ENCODE assay signal across 1 cellular context in the genomic region with DNA sequence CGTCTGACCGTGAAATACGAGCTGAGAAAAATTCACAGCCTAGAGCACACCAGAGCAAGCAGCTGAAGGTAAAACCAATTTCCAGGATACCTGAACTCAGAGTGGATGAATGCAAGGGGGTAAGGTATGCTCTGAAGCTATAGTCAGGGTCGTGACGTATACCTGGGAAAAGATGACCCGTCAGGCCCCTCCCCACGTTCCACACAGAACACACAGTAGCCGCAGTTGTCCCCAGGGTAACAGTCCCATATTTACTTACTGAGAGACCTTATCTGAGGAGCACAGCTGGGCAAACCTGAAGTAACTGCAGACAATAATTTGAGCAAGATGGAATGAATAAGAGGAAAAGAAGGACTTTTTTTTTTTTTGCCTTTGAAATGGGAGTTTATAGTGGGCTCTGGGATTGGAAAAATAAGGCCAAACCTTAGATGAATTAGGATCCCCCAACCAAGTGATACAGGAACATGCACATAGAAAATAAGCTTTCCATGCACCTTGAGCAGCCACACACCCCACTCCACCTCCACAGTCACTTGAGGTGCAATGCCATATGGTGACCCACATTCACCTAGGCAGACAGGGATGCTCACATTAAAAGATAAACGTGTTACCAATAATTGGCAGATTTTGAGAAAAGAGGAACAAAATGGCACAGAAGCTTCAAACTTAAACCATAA.
A peak's percentile ranks its signal among the peaks of the same experiment; 100 is the strongest.
TF ChIP-seq lines count a peak whose summit lies in the region.

No MANE protein-coding gene starts in this region.

TF ChIP-seq in K562, 482 proteins besides CTCF, POLR2A, EP300 and RAD21 (continued from another document and continues in another):
- TF ChIP-seq, protein P1, sequence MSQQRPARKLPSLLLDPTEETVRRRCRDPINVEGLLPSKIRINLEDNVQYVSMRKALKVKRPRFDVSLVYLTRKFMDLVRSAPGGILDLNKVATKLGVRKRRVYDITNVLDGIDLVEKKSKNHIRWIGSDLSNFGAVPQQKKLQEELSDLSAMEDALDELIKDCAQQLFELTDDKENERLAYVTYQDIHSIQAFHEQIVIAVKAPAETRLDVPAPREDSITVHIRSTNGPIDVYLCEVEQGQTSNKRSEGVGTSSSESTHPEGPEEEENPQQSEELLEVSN (IDR thresholded peaks at IDR 0.05; ENCODE audit: borderline replicate concordance in 1 of 2, extremely low read depth in 1 of 2, insufficient read depth in 1 of 2, insufficient read length in 1 of 2, low read depth in 1 of 2, low read length in 1 of 2, poor library complexity in 1 of 2, severe bottlenecking in 1 of 2): no peak
- TF ChIP-seq PURB (CRISPR knock-in tag; IDR thresholded peaks at IDR 0.05; ENCODE audit: low read depth): no peak
- no peak for TF ChIP-seq ZNF134 (CRISPR knock-in tag; conservative IDR thresholded peaks at IDR 0.05)
- TF ChIP-seq CSDE1 (IDR thresholded peaks at IDR 0.05): no peak
- TF ChIP-seq ZNF561 (CRISPR knock-in tag; conservative IDR thresholded peaks at IDR 0.05): no peak
- TF ChIP-seq ZNF551 (CRISPR knock-in tag; IDR thresholded peaks at IDR 0.05): no peak
- no peak for TF ChIP-seq SMAD2 (IDR thresholded peaks at IDR 0.05; ENCODE audit: low read depth, low read length)
- TF ChIP-seq PRMT5 (CRISPR knock-in tag; IDR thresholded peaks at IDR 0.05): no peak
- no peak for TF ChIP-seq NELFE (IDR thresholded peaks at IDR 0.05; ENCODE audit: insufficient read depth, insufficient read length)
- TF ChIP-seq, protein P2, sequence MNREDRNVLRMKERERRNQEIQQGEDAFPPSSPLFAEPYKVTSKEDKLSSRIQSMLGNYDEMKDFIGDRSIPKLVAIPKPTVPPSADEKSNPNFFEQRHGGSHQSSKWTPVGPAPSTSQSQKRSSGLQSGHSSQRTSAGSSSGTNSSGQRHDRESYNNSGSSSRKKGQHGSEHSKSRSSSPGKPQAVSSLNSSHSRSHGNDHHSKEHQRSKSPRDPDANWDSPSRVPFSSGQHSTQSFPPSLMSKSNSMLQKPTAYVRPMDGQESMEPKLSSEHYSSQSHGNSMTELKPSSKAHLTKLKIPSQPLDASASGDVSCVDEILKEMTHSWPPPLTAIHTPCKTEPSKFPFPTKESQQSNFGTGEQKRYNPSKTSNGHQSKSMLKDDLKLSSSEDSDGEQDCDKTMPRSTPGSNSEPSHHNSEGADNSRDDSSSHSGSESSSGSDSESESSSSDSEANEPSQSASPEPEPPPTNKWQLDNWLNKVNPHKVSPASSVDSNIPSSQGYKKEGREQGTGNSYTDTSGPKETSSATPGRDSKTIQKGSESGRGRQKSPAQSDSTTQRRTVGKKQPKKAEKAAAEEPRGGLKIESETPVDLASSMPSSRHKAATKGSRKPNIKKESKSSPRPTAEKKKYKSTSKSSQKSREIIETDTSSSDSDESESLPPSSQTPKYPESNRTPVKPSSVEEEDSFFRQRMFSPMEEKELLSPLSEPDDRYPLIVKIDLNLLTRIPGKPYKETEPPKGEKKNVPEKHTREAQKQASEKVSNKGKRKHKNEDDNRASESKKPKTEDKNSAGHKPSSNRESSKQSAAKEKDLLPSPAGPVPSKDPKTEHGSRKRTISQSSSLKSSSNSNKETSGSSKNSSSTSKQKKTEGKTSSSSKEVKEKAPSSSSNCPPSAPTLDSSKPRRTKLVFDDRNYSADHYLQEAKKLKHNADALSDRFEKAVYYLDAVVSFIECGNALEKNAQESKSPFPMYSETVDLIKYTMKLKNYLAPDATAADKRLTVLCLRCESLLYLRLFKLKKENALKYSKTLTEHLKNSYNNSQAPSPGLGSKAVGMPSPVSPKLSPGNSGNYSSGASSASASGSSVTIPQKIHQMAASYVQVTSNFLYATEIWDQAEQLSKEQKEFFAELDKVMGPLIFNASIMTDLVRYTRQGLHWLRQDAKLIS (CRISPR knock-in tag; IDR thresholded peaks at IDR 0.05): no peak
- TF ChIP-seq RBM15 (IDR thresholded peaks at IDR 0.05; ENCODE audit: insufficient read depth, low read length): no peak
- TF ChIP-seq RHOXF2B (CRISPR knock-in tag; conservative IDR thresholded peaks at IDR 0.05): no peak
- TF ChIP-seq CEBPG (CRISPR knock-in tag; IDR thresholded peaks at IDR 0.05): no peak
- TF ChIP-seq CEBPG (tag; conservative IDR thresholded peaks at IDR 0.05 in 1 of 2, IDR thresholded peaks at IDR 0.05 in 1 of 2): no peak
- no peak for TF ChIP-seq BRF1 (IDR thresholded peaks at IDR 0.05; ENCODE audit: borderline replicate concordance, extremely low read depth, insufficient read length)
- no peak for TF ChIP-seq POLR3G (IDR thresholded peaks at IDR 0.05; ENCODE audit: extremely low read depth, insufficient read length, insufficient replicate concordance)
- TF ChIP-seq, protein P3, sequence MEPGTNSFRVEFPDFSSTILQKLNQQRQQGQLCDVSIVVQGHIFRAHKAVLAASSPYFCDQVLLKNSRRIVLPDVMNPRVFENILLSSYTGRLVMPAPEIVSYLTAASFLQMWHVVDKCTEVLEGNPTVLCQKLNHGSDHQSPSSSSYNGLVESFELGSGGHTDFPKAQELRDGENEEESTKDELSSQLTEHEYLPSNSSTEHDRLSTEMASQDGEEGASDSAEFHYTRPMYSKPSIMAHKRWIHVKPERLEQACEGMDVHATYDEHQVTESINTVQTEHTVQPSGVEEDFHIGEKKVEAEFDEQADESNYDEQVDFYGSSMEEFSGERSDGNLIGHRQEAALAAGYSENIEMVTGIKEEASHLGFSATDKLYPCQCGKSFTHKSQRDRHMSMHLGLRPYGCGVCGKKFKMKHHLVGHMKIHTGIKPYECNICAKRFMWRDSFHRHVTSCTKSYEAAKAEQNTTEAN (CRISPR knock-in tag; IDR thresholded peaks at IDR 0.05): no peak
- TF ChIP-seq LARP7 (IDR thresholded peaks at IDR 0.05): no peak
- TF ChIP-seq, protein P4, sequence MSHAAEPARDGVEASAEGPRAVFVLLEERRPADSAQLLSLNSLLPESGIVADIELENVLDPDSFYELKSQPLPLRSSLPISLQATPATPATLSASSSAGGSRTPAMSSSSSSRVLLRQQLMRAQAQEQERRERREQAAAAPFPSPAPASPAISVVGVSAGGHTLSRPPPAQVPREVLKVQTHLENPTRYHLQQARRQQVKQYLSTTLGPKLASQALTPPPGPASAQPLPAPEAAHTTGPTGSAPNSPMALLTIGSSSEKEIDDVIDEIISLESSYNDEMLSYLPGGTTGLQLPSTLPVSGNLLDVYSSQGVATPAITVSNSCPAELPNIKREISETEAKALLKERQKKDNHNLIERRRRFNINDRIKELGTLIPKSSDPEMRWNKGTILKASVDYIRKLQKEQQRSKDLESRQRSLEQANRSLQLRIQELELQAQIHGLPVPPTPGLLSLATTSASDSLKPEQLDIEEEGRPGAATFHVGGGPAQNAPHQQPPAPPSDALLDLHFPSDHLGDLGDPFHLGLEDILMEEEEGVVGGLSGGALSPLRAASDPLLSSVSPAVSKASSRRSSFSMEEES (CRISPR knock-in tag; IDR thresholded peaks at IDR 0.05): no peak
- no peak for TF ChIP-seq XRCC3 (IDR thresholded peaks at IDR 0.05)
- no peak for TF ChIP-seq NCOA2 (IDR thresholded peaks at IDR 0.05; ENCODE audit: partially characterized antibody in 2 of 2)
- no peak for TF ChIP-seq EGR1 (conservative IDR thresholded peaks at IDR 0.05)
- no peak for TF ChIP-seq HSF4 (CRISPR knock-in tag; IDR thresholded peaks at IDR 0.05; ENCODE audit: borderline replicate concordance)
- TF ChIP-seq, protein P5, sequence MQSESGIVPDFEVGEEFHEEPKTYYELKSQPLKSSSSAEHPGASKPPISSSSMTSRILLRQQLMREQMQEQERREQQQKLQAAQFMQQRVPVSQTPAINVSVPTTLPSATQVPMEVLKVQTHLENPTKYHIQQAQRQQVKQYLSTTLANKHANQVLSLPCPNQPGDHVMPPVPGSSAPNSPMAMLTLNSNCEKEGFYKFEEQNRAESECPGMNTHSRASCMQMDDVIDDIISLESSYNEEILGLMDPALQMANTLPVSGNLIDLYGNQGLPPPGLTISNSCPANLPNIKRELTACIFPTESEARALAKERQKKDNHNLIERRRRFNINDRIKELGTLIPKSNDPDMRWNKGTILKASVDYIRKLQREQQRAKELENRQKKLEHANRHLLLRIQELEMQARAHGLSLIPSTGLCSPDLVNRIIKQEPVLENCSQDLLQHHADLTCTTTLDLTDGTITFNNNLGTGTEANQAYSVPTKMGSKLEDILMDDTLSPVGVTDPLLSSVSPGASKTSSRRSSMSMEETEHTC (IDR thresholded peaks at IDR 0.05): no peak
- no peak for TF ChIP-seq TCF7 (IDR thresholded peaks at IDR 0.05; ENCODE audit: borderline replicate concordance)
- no peak for TF ChIP-seq ZNF785 (CRISPR knock-in tag; IDR thresholded peaks at IDR 0.05)
- TF ChIP-seq, protein P6, sequence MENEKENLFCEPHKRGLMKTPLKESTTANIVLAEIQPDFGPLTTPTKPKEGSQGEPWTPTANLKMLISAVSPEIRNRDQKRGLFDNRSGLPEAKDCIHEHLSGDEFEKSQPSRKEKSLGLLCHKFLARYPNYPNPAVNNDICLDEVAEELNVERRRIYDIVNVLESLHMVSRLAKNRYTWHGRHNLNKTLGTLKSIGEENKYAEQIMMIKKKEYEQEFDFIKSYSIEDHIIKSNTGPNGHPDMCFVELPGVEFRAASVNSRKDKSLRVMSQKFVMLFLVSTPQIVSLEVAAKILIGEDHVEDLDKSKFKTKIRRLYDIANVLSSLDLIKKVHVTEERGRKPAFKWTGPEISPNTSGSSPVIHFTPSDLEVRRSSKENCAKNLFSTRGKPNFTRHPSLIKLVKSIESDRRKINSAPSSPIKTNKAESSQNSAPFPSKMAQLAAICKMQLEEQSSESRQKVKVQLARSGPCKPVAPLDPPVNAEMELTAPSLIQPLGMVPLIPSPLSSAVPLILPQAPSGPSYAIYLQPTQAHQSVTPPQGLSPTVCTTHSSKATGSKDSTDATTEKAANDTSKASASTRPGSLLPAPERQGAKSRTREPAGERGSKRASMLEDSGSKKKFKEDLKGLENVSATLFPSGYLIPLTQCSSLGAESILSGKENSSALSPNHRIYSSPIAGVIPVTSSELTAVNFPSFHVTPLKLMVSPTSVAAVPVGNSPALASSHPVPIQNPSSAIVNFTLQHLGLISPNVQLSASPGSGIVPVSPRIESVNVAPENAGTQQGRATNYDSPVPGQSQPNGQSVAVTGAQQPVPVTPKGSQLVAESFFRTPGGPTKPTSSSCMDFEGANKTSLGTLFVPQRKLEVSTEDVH (IDR thresholded peaks at IDR 0.05; ENCODE audit: low read depth, partially characterized antibody): no peak
- TF ChIP-seq, protein P7, sequence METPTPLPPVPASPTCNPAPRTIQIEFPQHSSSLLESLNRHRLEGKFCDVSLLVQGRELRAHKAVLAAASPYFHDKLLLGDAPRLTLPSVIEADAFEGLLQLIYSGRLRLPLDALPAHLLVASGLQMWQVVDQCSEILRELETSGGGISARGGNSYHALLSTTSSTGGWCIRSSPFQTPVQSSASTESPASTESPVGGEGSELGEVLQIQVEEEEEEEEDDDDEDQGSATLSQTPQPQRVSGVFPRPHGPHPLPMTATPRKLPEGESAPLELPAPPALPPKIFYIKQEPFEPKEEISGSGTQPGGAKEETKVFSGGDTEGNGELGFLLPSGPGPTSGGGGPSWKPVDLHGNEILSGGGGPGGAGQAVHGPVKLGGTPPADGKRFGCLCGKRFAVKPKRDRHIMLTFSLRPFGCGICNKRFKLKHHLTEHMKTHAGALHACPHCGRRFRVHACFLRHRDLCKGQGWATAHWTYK (CRISPR knock-in tag; IDR thresholded peaks at IDR 0.05): 0 out of 2 replicates have a peak, but pooled peaks have one; percentile 39
- TF ChIP-seq U2AF2 (optimal IDR thresholded peaks at IDR 0.05; ENCODE audit: low read depth, low read length): no peak
- TF ChIP-seq KLF1 (tag; IDR thresholded peaks at IDR 0.05): no peak
- TF ChIP-seq ZNF239 (CRISPR knock-in tag; IDR thresholded peaks at IDR 0.05): no peak
- TF ChIP-seq LEF1 (IDR thresholded peaks at IDR 0.05): peak; percentile 90
- no peak for TF ChIP-seq FUS (optimal IDR thresholded peaks at IDR 0.05; ENCODE audit: low read depth, low read length)
- TF ChIP-seq, protein P8, sequence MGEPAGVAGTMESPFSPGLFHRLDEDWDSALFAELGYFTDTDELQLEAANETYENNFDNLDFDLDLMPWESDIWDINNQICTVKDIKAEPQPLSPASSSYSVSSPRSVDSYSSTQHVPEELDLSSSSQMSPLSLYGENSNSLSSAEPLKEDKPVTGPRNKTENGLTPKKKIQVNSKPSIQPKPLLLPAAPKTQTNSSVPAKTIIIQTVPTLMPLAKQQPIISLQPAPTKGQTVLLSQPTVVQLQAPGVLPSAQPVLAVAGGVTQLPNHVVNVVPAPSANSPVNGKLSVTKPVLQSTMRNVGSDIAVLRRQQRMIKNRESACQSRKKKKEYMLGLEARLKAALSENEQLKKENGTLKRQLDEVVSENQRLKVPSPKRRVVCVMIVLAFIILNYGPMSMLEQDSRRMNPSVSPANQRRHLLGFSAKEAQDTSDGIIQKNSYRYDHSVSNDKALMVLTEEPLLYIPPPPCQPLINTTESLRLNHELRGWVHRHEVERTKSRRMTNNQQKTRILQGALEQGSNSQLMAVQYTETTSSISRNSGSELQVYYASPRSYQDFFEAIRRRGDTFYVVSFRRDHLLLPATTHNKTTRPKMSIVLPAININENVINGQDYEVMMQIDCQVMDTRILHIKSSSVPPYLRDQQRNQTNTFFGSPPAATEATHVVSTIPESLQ (CRISPR knock-in tag; IDR thresholded peaks at IDR 0.05): no peak
- 0 out of 3 replicates have a peak, but pooled peaks of 1 of the 2 experiments have one; percentile 47 for TF ChIP-seq CBX3 (IDR thresholded peaks at IDR 0.05; ENCODE audit: borderline replicate concordance in 1 of 2, low read length in 2 of 2)
- TF ChIP-seq RBM22 (IDR thresholded peaks at IDR 0.05; ENCODE audit: low read depth, low read length, poor library complexity, severe bottlenecking): no peak
- TF ChIP-seq RUNX1 (IDR thresholded peaks at IDR 0.05; ENCODE audit: low read depth): no peak
- no peak for TF ChIP-seq ZNF717 (CRISPR knock-in tag; IDR thresholded peaks at IDR 0.05)
- no peak for TF ChIP-seq LCOR (CRISPR knock-in tag; IDR thresholded peaks at IDR 0.05)
- TF ChIP-seq, protein P9, sequence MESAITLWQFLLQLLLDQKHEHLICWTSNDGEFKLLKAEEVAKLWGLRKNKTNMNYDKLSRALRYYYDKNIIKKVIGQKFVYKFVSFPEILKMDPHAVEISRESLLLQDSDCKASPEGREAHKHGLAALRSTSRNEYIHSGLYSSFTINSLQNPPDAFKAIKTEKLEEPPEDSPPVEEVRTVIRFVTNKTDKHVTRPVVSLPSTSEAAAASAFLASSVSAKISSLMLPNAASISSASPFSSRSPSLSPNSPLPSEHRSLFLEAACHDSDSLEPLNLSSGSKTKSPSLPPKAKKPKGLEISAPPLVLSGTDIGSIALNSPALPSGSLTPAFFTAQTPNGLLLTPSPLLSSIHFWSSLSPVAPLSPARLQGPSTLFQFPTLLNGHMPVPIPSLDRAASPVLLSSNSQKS (CRISPR knock-in tag; IDR thresholded peaks at IDR 0.05): no peak
- TF ChIP-seq GATA2 (CRISPR knock-in tag; IDR thresholded peaks at IDR 0.05): peak; percentile 88
- peak; percentile 45 to 47; a peak in 2 of 4 replicates for TF ChIP-seq MAZ (CRISPR knock-in tag; conservative IDR thresholded peaks at IDR 0.05 in 1 of 2, IDR thresholded peaks at IDR 0.05 in 1 of 2)
- TF ChIP-seq, protein P10, sequence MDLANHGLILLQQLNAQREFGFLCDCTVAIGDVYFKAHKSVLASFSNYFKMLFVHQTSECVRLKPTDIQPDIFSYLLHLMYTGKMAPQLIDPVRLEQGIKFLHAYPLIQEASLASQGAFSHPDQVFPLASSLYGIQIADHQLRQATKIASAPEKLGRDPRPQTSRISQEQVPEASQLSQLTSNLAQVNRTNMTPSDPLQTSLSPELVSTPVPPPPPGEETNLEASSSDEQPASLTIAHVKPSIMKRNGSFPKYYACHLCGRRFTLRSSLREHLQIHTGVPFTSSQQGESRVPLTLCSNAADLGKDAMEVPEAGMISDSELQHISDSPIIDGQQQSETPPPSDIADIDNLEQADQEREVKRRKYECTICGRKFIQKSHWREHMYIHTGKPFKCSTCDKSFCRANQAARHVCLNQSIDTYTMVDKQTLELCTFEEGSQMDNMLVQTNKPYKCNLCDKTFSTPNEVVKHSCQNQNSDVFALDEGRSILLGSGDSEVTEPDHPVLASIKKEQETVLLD (IDR thresholded peaks at IDR 0.05): no peak; the same call in 1 of the 2 replicates
- TF ChIP-seq NFATC3 (IDR thresholded peaks at IDR 0.05): no peak
